ENCODE assay signal across 1 cellular context in genomic region chr12:82862069-82862841, GRCh38.
TF ChIP-seq lines count a peak whose summit lies in the region.

No MANE protein-coding gene starts in this region.

TF ChIP-seq in GM23338, 12 proteins besides CTCF, POLR2A, EP300 and RAD21 (continued from another document):
- TF ChIP-seq STAT1 (IDR thresholded peaks at IDR 0.05; ENCODE audit: unreplicated experiment), result no peak
- TF ChIP-seq ZNF331 (CRISPR knock-in tag; IDR thresholded peaks at IDR 0.05; ENCODE audit: low read depth), result no peak
- no peak for TF ChIP-seq EZH2phosphoT487 (IDR thresholded peaks at IDR 0.05; ENCODE audit: unreplicated experiment)
- no peak for TF ChIP-seq NANOG (IDR thresholded peaks at IDR 0.05; ENCODE audit: borderline replicate concordance)
- no peak for TF ChIP-seq CREB1 (CRISPR knock-in tag; IDR thresholded peaks at IDR 0.05; ENCODE audit: low read depth)
- TF ChIP-seq JUNB (IDR thresholded peaks at IDR 0.05; ENCODE audit: unreplicated experiment), result no peak
